ENCODE assay signal across 9 cellular contexts in genomic region chr1:182065126-182065845, GRCh38. TPM values are rescaled to one million over a fixed set of nuclear protein-coding genes. Genes with fewer than 3 reads are reported as not detected.
"Had no signal": no experiment of that assay in that cellular context is flagged by ENCODE, and none has a peak within 500 bp of the region (broad histone marks: within the 10 kb centered on the region; RNA-seq: fewer than 3 reads in every experiment).

No MANE protein-coding gene starts in this region.

- H3K27ac ChIP-seq: GM23248 had no signal

- ATAC-seq: HCT116, K562 had no signal

- H3K9me3 Mint-ChIP-seq: HFFc6 had no signal

- H3K36me3 ChIP-seq: HAP-1 had no signal

- H3K4me3 Mint-ChIP-seq: HFFc6 had no signal

- H3K4me1 ChIP-seq: HAP-1 had no signal

- DNase-seq: GM23248, GOT3, H7, HFFc6, IMR-90 had no signal

- H3K27ac Mint-ChIP-seq: HFFc6 had no signal

- H3K4me3 ChIP-seq: GM23248, HAP-1, K562 had no signal

- H3K9me3 ChIP-seq: HAP-1 had no signal

RNA-seq across cellular contexts. Expression of gene ZNF648, which starts 3.8 kb away (rescaled TPM):
- total RNA-seq: GM23248, HFFc6, HT-29, IMR-90 had no signal
